Comparison of ENCODE assay signal across 27 cellular contexts in genomic region chr22:33932997-33933396, GRCh38. TPM values are rescaled to one million over a fixed set of nuclear protein-coding genes. Genes with fewer than 3 reads are reported as not detected.
A peak's percentile ranks its signal among the peaks of the same experiment; 100 is the strongest.
DNase-seq lines count a peak whose midpoint lies in the region; ATAC-seq, FAIRE-seq and TF ChIP-seq lines count a peak whose summit lies in the region.
"Had no signal": no experiment of that assay in that cellular context is flagged by ENCODE, and none has a peak within 500 bp of the region (broad histone marks: within the 10 kb centered on the region; RNA-seq: fewer than 3 reads in every experiment).

No MANE protein-coding gene starts in this region.

- no peak overlapping the region for H3K14ac ChIP-seq in neuronal stem cell (ENCODE audit: low read length)

- no peak overlapping the region for H3K4me2 ChIP-seq in mammary epithelial cell (ENCODE audit: insufficient read depth, low read depth, low read length)
- H3K4me2 ChIP-seq in PC-3 (ENCODE audit: low read length), result no peak overlapping the region
- no peak overlapping the region for H3K4me2 ChIP-seq in neuronal stem cell (ENCODE audit: insufficient read depth, low read length, poor library complexity, severe bottlenecking)
- H3K4me2 ChIP-seq: BLaER1 treated with 17β-estradiol and CSF1 and Interleukin-3, amounts not matched to agents 10 nM and 100 nM had no signal

- no peaks in the 10 kb centered on the region for H3F3A ChIP-seq in PC-3 (ENCODE audit: low read length, unreplicated experiment)

- 88% methylated on average over 2 of the region's 2 CpGs for WGBS in mammary epithelial cell (ENCODE audit: low coverage, missing lambda C conversion rate)
- no CpG with 5 or more reads among the region's 2 CpGs for WGBS in neuronal stem cell (ENCODE audit: extremely low coverage in 2 of 2, insufficient read length in 2 of 2, insufficient replicate concordance in 1 of 2), 2 donors

- H3K9me3 ChIP-seq in mammary epithelial cell (replicated peaks; ENCODE audit: insufficient read depth, low read length) (no peaks in the 10 kb centered on the region), breast epithelium (no peaks in the 10 kb centered on the region), PC-3 (ENCODE audit: low read length) (no peaks in the 10 kb centered on the region), neuronal stem cell (replicated peaks in 1 of 2; ENCODE audit: control insufficient read depth in 2 of 2, insufficient read depth in 1 of 2, low read depth in 1 of 2, low read length in 2 of 2) (no peaks in the 10 kb centered on the region)
- H3K9me3 ChIP-seq: BLaER1 treated with 17β-estradiol and CSF1 and Interleukin-3, amounts not matched to agents 10 nM and 100 nM; MG63 had no signal

- H3K4me3 ChIP-seq in mammary epithelial cell (replicated peaks in 1 of 3; ENCODE audit: insufficient read depth in 1 of 3, low read depth in 2 of 3, low read length in 3 of 3), result no peak overlapping the region
- H3K4me3 ChIP-seq in breast epithelium, result no peak overlapping the region
- H3K4me3 ChIP-seq in PC-3 (ENCODE audit: low read length), result no peak overlapping the region
- H3K4me3 ChIP-seq in neuronal stem cell (ENCODE audit: low read length in 2 of 2), result no peak overlapping the region
- H3K4me3 ChIP-seq: BLaER1 treated with 17β-estradiol and CSF1 and Interleukin-3, amounts not matched to agents 10 nM and 100 nM; GM12878; MG63 had no signal

- H3K9me2 ChIP-seq in PC-3 (replicated peaks; ENCODE audit: low read length), result no peaks in the 10 kb centered on the region

- H3K27me3 ChIP-seq in mammary epithelial cell (ENCODE audit: insufficient read depth, low read length), result no peaks in the 10 kb centered on the region
- no peaks in the 10 kb centered on the region for H3K27me3 ChIP-seq in breast epithelium
- H3K27me3 ChIP-seq in PC-3 (ENCODE audit: low read length), result no peaks in the 10 kb centered on the region
- no peaks in the 10 kb centered on the region for H3K27me3 ChIP-seq in neuronal stem cell (ENCODE audit: control insufficient read depth in 3 of 3, insufficient read depth in 3 of 3, low read depth in 1 of 3, low read length in 3 of 3)
- H3K27me3 ChIP-seq: BLaER1 treated with 17β-estradiol and CSF1 and Interleukin-3, amounts not matched to agents 10 nM and 100 nM; MG63 had no signal

- H3K4me1 ChIP-seq in mammary epithelial cell (ENCODE audit: insufficient read depth, low read length) (no peaks in the 10 kb centered on the region), breast epithelium (no peaks in the 10 kb centered on the region), PC-3 (ENCODE audit: insufficient read depth, low read length) (no peaks in the 10 kb centered on the region), neuronal stem cell (ENCODE audit: control insufficient read depth in 2 of 2, insufficient read depth in 1 of 2, low read depth in 1 of 2, low read length in 2 of 2) (no peaks in the 10 kb centered on the region)
- H3K4me1 ChIP-seq: BLaER1 treated with 17β-estradiol and CSF1 and Interleukin-3, amounts not matched to agents 10 nM and 100 nM had no signal

- H3K18ac ChIP-seq in neuronal stem cell (ENCODE audit: low read length), result no peak overlapping the region

- no peak overlapping the region for H2BK12ac ChIP-seq in neuronal stem cell (ENCODE audit: low read length)

- H3K36me3 ChIP-seq in mammary epithelial cell (ENCODE audit: insufficient read depth, low read length) (no peaks in the 10 kb centered on the region), breast epithelium (no peaks in the 10 kb centered on the region), PC-3 (ENCODE audit: low read depth, low read length) (no peaks in the 10 kb centered on the region), neuronal stem cell (replicated peaks in 1 of 2; ENCODE audit: control insufficient read depth in 2 of 2, insufficient read depth in 2 of 2, low read length in 2 of 2) (no peaks in the 10 kb centered on the region)
- H3K36me3 ChIP-seq: BLaER1 treated with 17β-estradiol and CSF1 and Interleukin-3, amounts not matched to agents 10 nM and 100 nM; MG63 had no signal

- H4K91ac ChIP-seq in neuronal stem cell (ENCODE audit: low read depth, low read length, poor library complexity), result no peak overlapping the region

- no peak overlapping the region for H2BK120ac ChIP-seq in neuronal stem cell (ENCODE audit: low read depth, low read length)

- no peak overlapping the region for H2BK15ac ChIP-seq in neuronal stem cell (ENCODE audit: low read length)

- no peak for TF ChIP-seq CTCF in mammary epithelial cell (conservative IDR thresholded peaks at IDR 0.05 in 1 of 2, IDR thresholded peaks at IDR 0.05 in 1 of 2; ENCODE audit: extremely low read depth in 1 of 2, insufficient read depth in 1 of 2, low read depth in 1 of 2, low read length in 2 of 2)
- no peak for TF ChIP-seq CTCF in breast epithelium (IDR thresholded peaks at IDR 0.05)
- TF ChIP-seq CTCF in PC-3 (conservative IDR thresholded peaks at IDR 0.05; ENCODE audit: low read depth, low read length), result no peak

- TF ChIP-seq POLR2A in breast epithelium (IDR thresholded peaks at IDR 0.05), result no peak

- H4K8ac ChIP-seq in neuronal stem cell (ENCODE audit: low read depth, low read length), result no peak overlapping the region

- dilution Hi-C loops in mammary epithelial cell (cut with HindIII; ENCODE audit: low sequenced_read_pairs), result no loop called here

- FAIRE-seq in urothelium cell line (lab: Jason Lieb, UNC), result no peak
- FAIRE-seq: A204.1, G401.6, GM12878, H1 had no signal

- H2AK5ac ChIP-seq in neuronal stem cell (ENCODE audit: low read depth, low read length), result no peak overlapping the region

- no peak overlapping the region for H3K23ac ChIP-seq in neuronal stem cell (ENCODE audit: low read depth, low read length, poor library complexity)

- H2BK5ac ChIP-seq in neuronal stem cell (ENCODE audit: low read length), result no peak overlapping the region

- in situ Hi-C loops in mammary epithelial cell (cut with MboI; ENCODE audit: low sequenced_read_pairs in 2 of 2), result loop anchor here in 1 of 2 donors (10.0 kb wide), 1 partner anchor 172 kb away; no protein-coding TSS in a partner anchor

- no peak overlapping the region for H3K27ac ChIP-seq in mammary epithelial cell (ENCODE audit: insufficient read depth, low read depth, low read length)
- H3K27ac ChIP-seq in breast epithelium, result no peak overlapping the region
- H3K27ac ChIP-seq in PC-3 (ENCODE audit: low read length), result no peak overlapping the region
- H3K27ac ChIP-seq in neuronal stem cell (replicated peaks; ENCODE audit: low read length), result no peak overlapping the region
- H3K27ac ChIP-seq: BLaER1 treated with 17β-estradiol and CSF1 and Interleukin-3, amounts not matched to agents 10 nM and 100 nM had no signal

- H3K9ac ChIP-seq in mammary epithelial cell (ENCODE audit: insufficient read depth, low read length) (no peak overlapping the region), PC-3 (ENCODE audit: low read length) (no peak overlapping the region), neuronal stem cell (ENCODE audit: low read depth, low read length, poor library complexity) (no peak overlapping the region)
- H3K9ac ChIP-seq: BLaER1 treated with 17β-estradiol and CSF1 and Interleukin-3, amounts not matched to agents 10 nM and 100 nM had no signal

- BruUV-seq in mammary epithelial cell (replicated peaks; lab: Mats Ljungman, UMichigan), result no TSS peak
- no TSS peak for BruUV-seq in PC-3 (replicated peaks; lab: Mats Ljungman, UMichigan)

- POLR2A ChIA-PET in PC-3 (lab: Charles Lee; ENCODE audit: unreplicated experiment), result no interaction called here

- H3K4ac ChIP-seq in neuronal stem cell (ENCODE audit: low read length), result no peak overlapping the region

- DNase-seq in mammary epithelial cell (peak; percentile 59), breast epithelium (ENCODE audit: low spot score in 2 of 2) (no peak), PC-3 (peak; percentile 2), urothelium cell line (ENCODE audit: low spot score) (peak; percentile 11), NCI-H1436 (lab: John Stamatoyannopoulos, UW) (no peak), neuronal stem cell (ENCODE audit: low spot score) (no peak)
- DNase-seq: AML-193; CD4-positive, alpha-beta T cell; DMS53; HCEC 1CT; KBM-7; MG63; NCI-H1105 treated with DMSO at 0.1 percent for 48 hours; NCI-H1694; NCI-H2029 treated with DMSO at 0.1 percent for 48 hours; NCI-H446 treated with DMSO at 0.1 percent for 48 hours; NCI-H526; NCI-H82; NK-92 treated with Interleukin-12 subunit alpha and Interleukin-12 subunit beta, amount 100 ng/mL, for 24 hours; SHP77 treated with DMSO at 0.1 percent for 48 hours had no signal

- CTCF ChIA-PET in mammary epithelial cell (lab: Charles Lee; ENCODE audit: low non-redundant PET) (no interaction called here), PC-3 (lab: Charles Lee) (no interaction called here)

- ATAC-seq in PC-3 (no peak), esophagus mucosa (peak; percentile 87), HG03045 (IDR thresholded peaks at IDR 0.05; ENCODE audit: unreplicated experiment) (no peak)
- ATAC-seq: GM12878 had no signal

- H2AFZ ChIP-seq in mammary epithelial cell (ENCODE audit: low read depth, low read length) (no peak overlapping the region), PC-3 (ENCODE audit: low read length) (no peak overlapping the region), neuronal stem cell (ENCODE audit: low read length) (no peak overlapping the region)

- no peaks in the 10 kb centered on the region for H4K20me1 ChIP-seq in mammary epithelial cell (ENCODE audit: insufficient read depth, low read length)
- no peaks in the 10 kb centered on the region for H4K20me1 ChIP-seq in PC-3 (ENCODE audit: low read length)
- H4K20me1 ChIP-seq: BLaER1 treated with 17β-estradiol and CSF1 and Interleukin-3, amounts not matched to agents 10 nM and 100 nM had no signal

- no peaks in the 10 kb centered on the region for H3K79me1 ChIP-seq in neuronal stem cell (ENCODE audit: low read depth, low read length)

- H3K79me2 ChIP-seq in mammary epithelial cell (ENCODE audit: insufficient read depth, low read length), result no peaks in the 10 kb centered on the region
- H3K79me2 ChIP-seq in PC-3 (ENCODE audit: low read length), result no peaks in the 10 kb centered on the region

- intact Hi-C loops in mammary epithelial cell (cut with micrococcal nuclease), result no loop called here
- intact Hi-C loops in breast epithelium (cut with DNase I; ENCODE audit: low total_unique reads), result no loop called here
- intact Hi-C loops in PC-3 (cut with micrococcal nuclease), result no loop called here

RNA-seq across cellular contexts. Expression of gene LARGE1, which starts 12.7 kb away (rescaled TPM):
- total RNA-seq in mammary epithelial cell, result 10 to 100 TPM in 1 of 2 donors, 1 to 10 TPM in 1; 7.5 to 14.6 TPM
- 3.6 TPM for polyA plus RNA-seq in mammary epithelial cell
- 15.9 TPM for polyA minus RNA-seq in mammary epithelial cell
- total RNA-seq in breast epithelium, result 10 to 100 TPM; 23.6 to 27.8 (median 26.1) TPM
- total RNA-seq in PC-3 (2014; rRNA removed), result 1.3 and 3.5 TPM in 2 replicates
- 6.2 TPM for total RNA-seq in esophagus mucosa
- polyA plus RNA-seq in neuronal stem cell (2013, experiment 1 of 2), result 13.0 TPM
- 12.8 TPM for polyA plus RNA-seq in neuronal stem cell (2013, experiment 2 of 2)

Comparison
In these comparisons a context has a peak if more than half of its experiments do, and no peak if none do; other contexts are left out.
1. DNase-seq: peak in mammary epithelial cell (single experiment), PC-3 (single experiment) and urothelium cell line (single experiment); none in breast epithelium (0 of 2), NCI-H1436 (single experiment) and neuronal stem cell (single experiment).